In the genomic region with DNA sequence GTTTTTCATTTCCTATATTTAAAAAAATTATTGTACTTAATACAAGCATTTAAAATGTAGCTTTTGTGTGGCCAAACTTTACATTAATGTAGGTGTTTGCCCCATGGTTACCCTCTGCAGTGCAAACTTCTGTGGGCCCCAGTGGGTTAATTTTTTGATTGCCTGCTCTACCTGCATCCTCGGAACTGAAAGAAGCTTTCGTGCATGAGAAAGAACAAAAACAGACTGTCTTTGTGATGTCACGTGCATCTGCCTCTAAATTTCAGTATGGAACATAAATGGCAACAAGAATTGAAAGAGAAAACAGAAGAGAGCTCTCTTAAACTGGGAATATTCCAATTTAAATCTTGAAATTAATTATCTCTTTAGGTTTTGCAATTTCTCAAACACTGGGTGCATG, we compare ENCODE assay signal across 14 cellular contexts.
DNase-seq lines count a peak whose midpoint lies in the region; ATAC-seq and TF ChIP-seq lines count a peak whose summit lies in the region.
"Had no signal": no experiment of that assay in that cellular context is flagged by ENCODE, and none has a peak within 500 bp of the region (broad histone marks: within the 10 kb centered on the region; RNA-seq: fewer than 3 reads in every experiment).

No MANE protein-coding gene starts in this region.

- ATAC-seq in GM18909 (IDR thresholded peaks at IDR 0.05; ENCODE audit: poor library complexity, unreplicated experiment) (peak; percentile 58), GM19324 (IDR thresholded peaks at IDR 0.05; ENCODE audit: low FRiP score, unreplicated experiment) (no peak)
- ATAC-seq: GM12878 had no signal

- H3K36me3 ChIP-seq in parathyroid adenoma (ENCODE audit: control insufficient read depth, insufficient read depth, low read length): no peaks in the 10 kb centered on the region
- H3K36me3 ChIP-seq: BE2C had no signal

- H3K27me3 ChIP-seq in parathyroid adenoma (ENCODE audit: control insufficient read depth, insufficient read depth, low read length): no peaks in the 10 kb centered on the region
- H3K27me3 ChIP-seq: BE2C had no signal

- in situ Hi-C loops in G401 (cut with HindIII; ENCODE audit: low sequenced_read_pairs): no loop called here

- H2AFZ ChIP-seq in parathyroid adenoma: peak overlapping the region; percentile 5

- TF ChIP-seq CTCF in parathyroid adenoma (IDR thresholded peaks at IDR 0.05): no peak

- peak; percentile 9 for DNase-seq in G401 (ENCODE audit: low spot score)
- DNase-seq in NCI-H2171 (lab: John Stamatoyannopoulos, UW): peak; percentile 27
- no peak for DNase-seq in AML-193 (lab: John Stamatoyannopoulos, UW)
- no peak for DNase-seq in ureter (ENCODE audit: low spot score)
- DNase-seq: BE2C; CD4-positive, alpha-beta memory T cell; DMS53; IMR-90; KBM-7 had no signal

- H3K4me2 ChIP-seq in parathyroid adenoma (ENCODE audit: low read length): no peak overlapping the region

- no peaks in the 10 kb centered on the region for H3K79me2 ChIP-seq in parathyroid adenoma

- H3K27ac ChIP-seq in parathyroid adenoma: no peak overlapping the region
- H3K27ac ChIP-seq: C4-2B had no signal

- no peak overlapping the region for H3K4me3 ChIP-seq in parathyroid adenoma (ENCODE audit: low read depth, low read length)
- H3K4me3 ChIP-seq: GM12878 had no signal

- H3K9ac ChIP-seq in parathyroid adenoma: no peak overlapping the region

- H3K4me1 ChIP-seq in parathyroid adenoma: peaks cover 3% of the 10 kb centered on the region
- H3K4me1 ChIP-seq: BE2C had no signal

- no peaks in the 10 kb centered on the region for H3K9me3 ChIP-seq in parathyroid adenoma (ENCODE audit: control insufficient read depth, low read length)
- H3K9me3 ChIP-seq: BE2C had no signal

Comparison
In these comparisons a context has a peak if more than half of its experiments do, and no peak if none do; other contexts are left out.
1. DNase-seq: peak in G401 (single experiment) and NCI-H2171 (single experiment); none in AML-193 (0 of 2) and ureter (single experiment).